In genomic region chr7:6384327-6384726, GRCh38 we compare ENCODE assay signal across 13 cellular contexts. TPM values are rescaled to one million over a fixed set of nuclear protein-coding genes. Genes with fewer than 3 reads are reported as not detected.
DNase-seq lines count a peak whose midpoint lies in the region; ATAC-seq and TF ChIP-seq lines count a peak whose summit lies in the region.
"Had no signal": no experiment of that assay in that cellular context is flagged by ENCODE, and none has a peak within 500 bp of the region (broad histone marks: within the 10 kb centered on the region; RNA-seq: fewer than 3 reads in every experiment).

No MANE protein-coding gene starts in this region.

- POLR2A ChIA-PET in PC-3 (lab: Charles Lee; ENCODE audit: unreplicated experiment) = no interaction called here

- H3F3A ChIP-seq in PC-3 (ENCODE audit: low read length, unreplicated experiment) = peaks cover 6% of the 10 kb centered on the region

- H3K27ac Mint-ChIP-seq in CD14-positive monocyte (peak overlapping the region; percentile 93 to 99 (median 97)), progenitor cell of endocrine pancreas (peak overlapping the region; percentile 88)
- H3K27ac Mint-ChIP-seq: activated T-helper 1 cell treated with anti-CD3 and anti-CD28 coated beads, Interleukin-12 subunit alpha, Interleukin-12 subunit beta, Interleukin-2, Interleukin-4 antibody, amounts not matched to agents 30 ng/mL and 10 ng/mL and 1 ng/mL, durations not matched to agents 14 hours and 24 hours and 36 hours had no signal

- H3K4me2 ChIP-seq in PC-3 (ENCODE audit: low read length) = peak overlapping the region; percentile 14

- H3K9ac ChIP-seq in PC-3 (ENCODE audit: low read length) = no peak overlapping the region

- H3K36me3 Mint-ChIP-seq in CD14-positive monocyte (peaks cover 28 to 42% of the 10 kb centered on the region in 2 donors), progenitor cell of endocrine pancreas (ENCODE audit: insufficient read depth) (peaks cover 18% of the 10 kb centered on the region)

- intact Hi-C loops in CD14-positive monocyte (cut with micrococcal nuclease) (no loop called here), PC-3 (cut with micrococcal nuclease) (no loop called here), esophagus muscularis mucosa (cut with DNase I) (no loop called here)

- H3K4me1 ChIP-seq in PC-3 (ENCODE audit: insufficient read depth, low read length) (peaks cover 30% of the 10 kb centered on the region), esophagus muscularis mucosa (peaks cover 77 to 91% (median 88%) of the 10 kb centered on the region in 4 donors)

- peaks cover 32% of the 10 kb centered on the region for H3K36me3 ChIP-seq in PC-3 (ENCODE audit: low read depth, low read length)
- peaks cover 16 to 29% (median 19%) of the 10 kb centered on the region in 4 donors for H3K36me3 ChIP-seq in esophagus muscularis mucosa
- H3K36me3 ChIP-seq: ovary had no signal

- H3K27me3 ChIP-seq in PC-3 (ENCODE audit: low read length) = no peaks in the 10 kb centered on the region
- no peaks in the 10 kb centered on the region for H3K27me3 ChIP-seq in esophagus muscularis mucosa
- H3K27me3 ChIP-seq: ovary had no signal

- H4K20me1 ChIP-seq in PC-3 (ENCODE audit: low read length) = peaks cover 48% of the 10 kb centered on the region

- no peak for TF ChIP-seq POLR2A in esophagus muscularis mucosa (IDR thresholded peaks at IDR 0.05; ENCODE audit: low read depth)

- no peaks in the 10 kb centered on the region for H3K9me2 ChIP-seq in PC-3 (replicated peaks; ENCODE audit: low read length)

- H3K4me3 Mint-ChIP-seq in CD14-positive monocyte (peak overlapping the region; percentile 6 to 55), progenitor cell of endocrine pancreas (ENCODE audit: low read depth) (no peak overlapping the region)
- H3K4me3 Mint-ChIP-seq: activated T-helper 1 cell treated with anti-CD3 and anti-CD28 coated beads, Interleukin-12 subunit alpha, Interleukin-12 subunit beta, Interleukin-2, Interleukin-4 antibody, amounts not matched to agents 30 ng/mL and 10 ng/mL and 1 ng/mL, durations not matched to agents 14 hours and 24 hours and 36 hours; T-helper 2 cell treated with Interferon-gamma antibody and Interleukin-4, amounts not matched to agents 5 μg/mL and 100 μg/mL, for 36 hours had no signal

- ATAC-seq in PC-3 = no peak
- ATAC-seq in GM19324 (IDR thresholded peaks at IDR 0.05; ENCODE audit: low FRiP score, unreplicated experiment) = no peak

- no peak overlapping the region for H3K4me3 ChIP-seq in PC-3 (ENCODE audit: low read length)
- no peak overlapping the region for H3K4me3 ChIP-seq in esophagus muscularis mucosa
- H3K4me3 ChIP-seq: ovary had no signal

- CTCF ChIA-PET in PC-3 (lab: Charles Lee) = no interaction called here

- DNase-seq in CD14-positive monocyte (ENCODE audit: low spot score) = no peak
- DNase-seq in PC-3 = no peak
- DNase-seq in esophagus muscularis mucosa (ENCODE audit: extremely low spot score) = no peak
- no peak for DNase-seq in progenitor cell of endocrine pancreas (ENCODE audit: low spot score, unreplicated experiment)
- DNase-seq in DMS79 (lab: John Stamatoyannopoulos, UW) = no peak
- DNase-seq in NCI-H446 (lab: John Stamatoyannopoulos, UW) = no peak
- DNase-seq in HCEC 1CT = no peak
- DNase-seq: COR-L47, NCI-H510A treated with DMSO at 0.1 percent for 48 hours, ovary had no signal

- no peak for TF ChIP-seq CTCF in CD14-positive monocyte (IDR thresholded peaks at IDR 0.05)
- no peak for TF ChIP-seq CTCF in PC-3 (conservative IDR thresholded peaks at IDR 0.05; ENCODE audit: low read depth, low read length)
- no peak for TF ChIP-seq CTCF in esophagus muscularis mucosa (IDR thresholded peaks at IDR 0.05)
- no peak for TF ChIP-seq CTCF in progenitor cell of endocrine pancreas (IDR thresholded peaks at IDR 0.05; ENCODE audit: unreplicated experiment)

- no TSS peak for BruUV-seq in PC-3 (replicated peaks; lab: Mats Ljungman, UMichigan)

- H3K27ac ChIP-seq in PC-3 (ENCODE audit: low read length) (peak overlapping the region; percentile 87), esophagus muscularis mucosa (replicated peaks in 1 of 4) (peak overlapping the region; percentile 63 to 75 (median 66))
- H3K27ac ChIP-seq: ovary had no signal

- no peaks in the 10 kb centered on the region for H3K9me3 Mint-ChIP-seq in CD14-positive monocyte
- H3K9me3 Mint-ChIP-seq in progenitor cell of endocrine pancreas (ENCODE audit: low read depth) = no peaks in the 10 kb centered on the region
- H3K9me3 Mint-ChIP-seq: activated T-helper 1 cell treated with anti-CD3 and anti-CD28 coated beads, Interleukin-12 subunit alpha, Interleukin-12 subunit beta, Interleukin-2, Interleukin-4 antibody, amounts not matched to agents 30 ng/mL and 10 ng/mL and 1 ng/mL, durations not matched to agents 14 hours and 24 hours and 36 hours; T-helper 2 cell treated with Interferon-gamma antibody and Interleukin-4, amounts not matched to agents 5 μg/mL and 100 μg/mL, for 36 hours had no signal

- H3K27me3 Mint-ChIP-seq in CD14-positive monocyte (ENCODE audit: low read depth in 3 of 3) (peaks cover 0 to 2% (median 0%) of the 10 kb centered on the region in 3 donors), progenitor cell of endocrine pancreas (no peaks in the 10 kb centered on the region)

- H3K4me1 Mint-ChIP-seq in CD14-positive monocyte (peaks cover 69% of the 10 kb centered on the region), progenitor cell of endocrine pancreas (ENCODE audit: low read depth) (peaks cover 43% of the 10 kb centered on the region)

- H3K9me3 ChIP-seq in PC-3 (ENCODE audit: low read length) (no peaks in the 10 kb centered on the region), esophagus muscularis mucosa (no peaks in the 10 kb centered on the region)
- H3K9me3 ChIP-seq: ovary had no signal

- no peak for TF ChIP-seq EP300 in esophagus muscularis mucosa (IDR thresholded peaks at IDR 0.05)

- WGBS in esophagus muscularis mucosa = 80% methylated on average over 4 of the region's 4 CpGs

- H3K79me2 ChIP-seq in PC-3 (ENCODE audit: low read length) = peaks cover 97% of the 10 kb centered on the region

- H2AFZ ChIP-seq in PC-3 (ENCODE audit: low read length) = no peak overlapping the region

RNA-seq across cellular contexts. Expression of gene RAC1, which starts 10.0 kb away (rescaled TPM):
- 100 to 1,000 TPM; 629 to 652 TPM for polyA plus RNA-seq in CD14-positive monocyte
- total RNA-seq in PC-3 (2014; rRNA removed) (89.7 and 138 TPM in 2 replicates), esophagus muscularis mucosa (100 to 1,000 TPM; 114 to 230 (median 136) TPM), progenitor cell of endocrine pancreas (203 and 210 TPM in 2 replicates)

RNA-seq across cellular contexts. Expression of gene FAM220A, which starts 35.6 kb away (rescaled TPM):
- polyA plus RNA-seq in CD14-positive monocyte = 1 to 10 TPM; 4.0 to 4.9 TPM
- total RNA-seq in PC-3 (2014; rRNA removed) (19.1 and 19.3 TPM in 2 replicates), esophagus muscularis mucosa (10 to 100 TPM; 12.3 to 18.9 (median 14.5) TPM), progenitor cell of endocrine pancreas (17.3 and 18.0 TPM in 2 replicates)
